ENCODE assay signal across 8 cellular contexts in genomic region chr12:59596232-59597143, GRCh38. TPM values are rescaled to one million over a fixed set of nuclear protein-coding genes. Genes with fewer than 3 reads are reported as not detected.
A peak's percentile ranks its signal among the peaks of the same experiment; 100 is the strongest.
DNase-seq lines count a peak whose midpoint lies in the region; ATAC-seq and TF ChIP-seq lines count a peak whose summit lies in the region.

No MANE protein-coding gene starts in this region.

- ATAC-seq in GM18508 (IDR thresholded peaks at IDR 0.05; ENCODE audit: insufficient read depth, unreplicated experiment) (peak; percentile 18), HG02970 (IDR thresholded peaks at IDR 0.05; ENCODE audit: low FRiP score, unreplicated experiment) (peak; percentile 37)

- no peaks in the 10 kb centered on the region for H3K9me3 ChIP-seq in WERI-Rb-1 (ENCODE audit: severe bottlenecking)
- H3K9me3 ChIP-seq in mammary epithelial cell (replicated peaks; ENCODE audit: insufficient read depth, low read length) = no peaks in the 10 kb centered on the region

- peak overlapping the region; percentile 42 for H3K9ac ChIP-seq in mammary epithelial cell (ENCODE audit: insufficient read depth, low read length)

- no peaks in the 10 kb centered on the region for H4K20me1 ChIP-seq in mammary epithelial cell (ENCODE audit: insufficient read depth, low read length)

- no peaks in the 10 kb centered on the region for H3K79me2 ChIP-seq in mammary epithelial cell (ENCODE audit: insufficient read depth, low read length)

- intact Hi-C loops in mammary epithelial cell (cut with micrococcal nuclease) = loop anchor here (2.0 to 5.0 kb wide), 5 partner anchors 102 to 331 kb away; no protein-coding TSS in a partner anchor

- no peak overlapping the region for H3K27ac ChIP-seq in WERI-Rb-1
- H3K27ac ChIP-seq in mammary epithelial cell (ENCODE audit: insufficient read depth, low read depth, low read length) = peak overlapping the region; percentile 39

- H3K4me1 ChIP-seq in mammary epithelial cell (ENCODE audit: insufficient read depth, low read length) = peaks cover 22% of the 10 kb centered on the region

- TF ChIP-seq CTCF in WERI-Rb-1 (IDR thresholded peaks at IDR 0.05; ENCODE audit: low read depth, low read length) = no peak
- no peak for TF ChIP-seq CTCF in mammary epithelial cell (conservative IDR thresholded peaks at IDR 0.05 in 1 of 2, IDR thresholded peaks at IDR 0.05 in 1 of 2; ENCODE audit: extremely low read depth in 1 of 2, insufficient read depth in 1 of 2, low read depth in 1 of 2, low read length in 2 of 2)

- H3K36me3 ChIP-seq in WERI-Rb-1 = no peaks in the 10 kb centered on the region
- no peaks in the 10 kb centered on the region for H3K36me3 ChIP-seq in mammary epithelial cell (ENCODE audit: insufficient read depth, low read length)

- DNase-seq in NCI-H2081 (lab: John Stamatoyannopoulos, UW) = peak; percentile 79 to 90
- DNase-seq in WERI-Rb-1 = peak; percentile 8
- peak; percentile 51 for DNase-seq in mammary epithelial cell
- DNase-seq in iris pigment epithelial cell (ENCODE audit: low read depth) = peak; percentile 78
- peak; percentile 64 to 69 for DNase-seq in stimulated activated CD4-positive, alpha-beta T cell treated with anti-CD3 and anti-CD28 coated beads, Interleukin-12 subunit alpha, Interleukin-12 subunit beta, amount 100 ng/mL, for 24 hours (ENCODE audit: low read depth in 2 of 2)
- DNase-seq in cortex of kidney (lab: John Stamatoyannopoulos, UW) = no peak

- H3K27me3 ChIP-seq in WERI-Rb-1 (ENCODE audit: insufficient read depth, low read depth, severe bottlenecking) = no peaks in the 10 kb centered on the region
- H3K27me3 ChIP-seq in mammary epithelial cell (ENCODE audit: insufficient read depth, low read length) = no peaks in the 10 kb centered on the region

- 2% methylated on average over 30 of the region's 66 CpGs for WGBS in mammary epithelial cell (ENCODE audit: low coverage, missing lambda C conversion rate)

- H3K4me3 ChIP-seq in WERI-Rb-1 (ENCODE audit: low read depth, low read length) (peak overlapping the region; percentile 87), mammary epithelial cell (replicated peaks in 1 of 3; ENCODE audit: insufficient read depth in 1 of 3, low read depth in 2 of 3, low read length in 3 of 3) (peak overlapping the region; percentile 67 to 83 (median 75))

- peak overlapping the region; percentile 92 for H3K4me2 ChIP-seq in mammary epithelial cell (ENCODE audit: insufficient read depth, low read depth, low read length)

- dilution Hi-C loops in mammary epithelial cell (cut with HindIII; ENCODE audit: low sequenced_read_pairs) = no loop called here

- CTCF ChIA-PET in mammary epithelial cell (lab: Charles Lee; ENCODE audit: low non-redundant PET) = no interaction called here

- no TSS peak for BruUV-seq in mammary epithelial cell (replicated peaks; lab: Mats Ljungman, UMichigan)

- H2AFZ ChIP-seq in mammary epithelial cell (ENCODE audit: low read depth, low read length) = peak overlapping the region; percentile 96

- in situ Hi-C loops in mammary epithelial cell (cut with MboI; ENCODE audit: low sequenced_read_pairs in 2 of 2) = no loop called here

RNA-seq across cellular contexts. Expression of gene SLC16A7, which starts 0.7 kb away (rescaled TPM):
- total RNA-seq in mammary epithelial cell = 10 to 100 TPM in 1 of 2 donors, 1 to 10 TPM in 1; 8.2 to 27.3 TPM
- polyA plus RNA-seq in mammary epithelial cell = 3.1 TPM
- 28.2 TPM for polyA minus RNA-seq in mammary epithelial cell
